In genomic region chr9:3441197-3441816, GRCh38 we compare ENCODE assay signal across 8 cellular contexts.
DNase-seq lines count a peak whose midpoint lies in the region; ATAC-seq lines count a peak whose summit lies in the region.

No MANE protein-coding gene starts in this region.

- ATAC-seq in GM21528 (IDR thresholded peaks at IDR 0.05; ENCODE audit: low FRiP score, unreplicated experiment), result peak; percentile 86

- DNase-seq in GM03348 (ENCODE audit: low spot score) (peak; percentile 35), HUDEP-2 (lab: John Stamatoyannopoulos, UW; ENCODE audit: unreplicated experiment in 76 of 76) (peak in 39 of 76 experiments; percentile 1 to 56 (median 19)), RPMI7951 (ENCODE audit: low read depth) (peak; percentile 54), amniotic stem cell (lab: John Stamatoyannopoulos, UW) (peak; percentile 15), inferior parietal cortex (ENCODE audit: extremely low spot score) (peak; percentile 25), DMS79 treated with DMSO at 0.1 percent for 48 hours (lab: John Stamatoyannopoulos, UW) (no peak)
- peak; percentile 5 for DNase-seq in stimulated activated CD8-positive, alpha-beta memory T cell treated with anti-CD3 and anti-CD28 coated beads, Interleukin-12 subunit alpha, Interleukin-12 subunit beta, amount 100 ng/mL, for 1 hour (ENCODE audit: low read depth)
